8 cellular contexts compared by ENCODE assay signal in the genomic region with DNA sequence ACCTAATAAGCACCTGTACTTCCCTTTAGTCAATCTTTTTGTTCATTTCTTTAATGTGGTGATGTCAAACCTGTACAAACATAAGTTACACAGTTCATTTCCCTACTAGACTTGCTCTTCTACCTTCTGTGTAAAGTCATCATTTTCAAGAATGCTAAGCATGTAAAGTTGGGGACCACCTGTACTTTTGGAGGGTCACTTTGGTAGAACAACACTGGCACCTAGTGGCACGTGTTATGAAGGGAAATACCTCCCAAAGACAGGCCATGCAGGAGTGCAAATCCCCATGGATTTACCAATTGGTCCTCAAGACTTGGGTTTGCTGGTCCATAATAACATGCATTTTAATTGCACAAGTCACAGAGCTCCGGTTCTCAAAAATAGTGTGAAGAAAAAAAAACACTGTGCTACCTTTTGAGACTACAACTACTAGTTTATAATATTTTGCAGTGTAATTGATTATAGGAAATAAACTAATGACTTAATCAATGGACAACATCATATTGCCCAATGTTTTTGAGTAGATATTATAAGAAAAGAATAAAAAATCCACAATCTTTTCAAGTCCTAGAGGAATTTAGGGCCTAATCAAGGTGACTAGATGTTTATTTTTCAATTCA.
DNase-seq lines count a peak whose midpoint lies in the region; ATAC-seq, FAIRE-seq and TF ChIP-seq lines count a peak whose summit lies in the region.

No MANE protein-coding gene starts in this region.

- peaks cover 18% of the 10 kb centered on the region for H3K4me1 ChIP-seq in OCI-LY3 (ENCODE audit: low read length)

- H3K79me2 ChIP-seq in OCI-LY3 (ENCODE audit: low read length), result no peaks in the 10 kb centered on the region

- H3K36me3 ChIP-seq in OCI-LY3 (replicated peaks; ENCODE audit: low read depth, low read length), result no peaks in the 10 kb centered on the region

- peak; percentile 84 for FAIRE-seq in GM12892 (lab: Jason Lieb, UNC)

- peaks cover 8% of the 10 kb centered on the region for H3K9me3 Mint-ChIP-seq in stimulated activated effector memory CD8-positive, alpha-beta T cell treated with anti-CD3 and anti-CD28 coated beads, Interleukin-12 subunit alpha, Interleukin-12 subunit beta, amount 100 ng/mL, for 72 hours

- no peak overlapping the region for H3K27ac ChIP-seq in OCI-LY3 (ENCODE audit: low read length)

- no peaks in the 10 kb centered on the region for H3K36me3 Mint-ChIP-seq in stimulated activated effector memory CD8-positive, alpha-beta T cell treated with anti-CD3 and anti-CD28 coated beads, Interleukin-12 subunit alpha, Interleukin-12 subunit beta, amount 100 ng/mL, for 72 hours

- no peak overlapping the region for H3K27ac Mint-ChIP-seq in stimulated activated effector memory CD8-positive, alpha-beta T cell treated with anti-CD3 and anti-CD28 coated beads, Interleukin-12 subunit alpha, Interleukin-12 subunit beta, amount 100 ng/mL, for 72 hours

- H3K4me1 Mint-ChIP-seq in stimulated activated effector memory CD8-positive, alpha-beta T cell treated with anti-CD3 and anti-CD28 coated beads, Interleukin-12 subunit alpha, Interleukin-12 subunit beta, amount 100 ng/mL, for 72 hours, result no peaks in the 10 kb centered on the region

- H3K4me3 ChIP-seq in AG10803 (ENCODE audit: low read length) (no peak overlapping the region), OCI-LY3 (ENCODE audit: low read length) (no peak overlapping the region)

- no peak overlapping the region for H3K9ac ChIP-seq in OCI-LY3 (ENCODE audit: low read length)

- ATAC-seq in stimulated activated effector memory CD8-positive, alpha-beta T cell treated with anti-CD3 and anti-CD28 coated beads, Interleukin-12 subunit alpha, Interleukin-12 subunit beta, amount 100 ng/mL, for 72 hours, result no peak
- ATAC-seq in HG02970 (IDR thresholded peaks at IDR 0.05; ENCODE audit: low FRiP score, unreplicated experiment), result no peak

- H2AFZ ChIP-seq in OCI-LY3 (ENCODE audit: low read depth, low read length), result no peak overlapping the region

- H3K9me3 ChIP-seq in OCI-LY3 (ENCODE audit: insufficient read depth, low read length), result no peaks in the 10 kb centered on the region

- no peak overlapping the region for H3K4me2 ChIP-seq in OCI-LY3 (ENCODE audit: low read length)

- no peak for TF ChIP-seq POLR2A in GM12892 (IDR thresholded peaks at IDR 0.05; ENCODE audit: low read depth, low read length)

- DNase-seq in AG10803 (ENCODE audit: low read depth) (peak; percentile 77), GM12892 (ENCODE audit: insufficient read length) (no peak), middle frontal gyrus (ENCODE audit: extremely low spot score, low spot score) (peak; percentile 5), C1 segment of cervical spinal cord (lab: John Stamatoyannopoulos, UW) (no peak)
- peak; percentile 1 for DNase-seq in effector CD8-positive, alpha-beta T cell (lab: John Stamatoyannopoulos, UW)
- no peak for DNase-seq in stimulated activated effector memory CD8-positive, alpha-beta T cell treated with anti-CD3 and anti-CD28 coated beads, Interleukin-12 subunit alpha, Interleukin-12 subunit beta, amount 100 ng/mL, for 72 hours (ENCODE audit: low spot score in 2 of 2)

- H3K4me3 Mint-ChIP-seq in stimulated activated effector memory CD8-positive, alpha-beta T cell treated with anti-CD3 and anti-CD28 coated beads, Interleukin-12 subunit alpha, Interleukin-12 subunit beta, amount 100 ng/mL, for 72 hours, result no peak overlapping the region

- no peaks in the 10 kb centered on the region for H3K27me3 ChIP-seq in OCI-LY3 (ENCODE audit: low read depth, low read length)

- H4K20me1 ChIP-seq in OCI-LY3 (ENCODE audit: insufficient read depth, low read length), result no peaks in the 10 kb centered on the region

- peak; percentile 85 for TF ChIP-seq CTCF in AG10803 (conservative IDR thresholded peaks at IDR 0.05; ENCODE audit: low read length)
- TF ChIP-seq CTCF in OCI-LY3 (IDR thresholded peaks at IDR 0.05; ENCODE audit: low read depth, low read length), result peak; percentile 92

Comparison
In these comparisons a context has a peak if more than half of its experiments do, and no peak if none do; other contexts are left out.
1. DNase-seq: peak in AG10803 (single experiment), effector CD8-positive, alpha-beta T cell (single experiment) and middle frontal gyrus (single experiment); none in GM12892 (single experiment), stimulated activated effector memory CD8-positive, alpha-beta T cell treated with anti-CD3 and anti-CD28 coated beads, Interleukin-12 subunit alpha, Interleukin-12 subunit beta, amount 100 ng/mL, for 72 hours (0 of 2) and C1 segment of cervical spinal cord (0 of 14).